Comparison of ENCODE assay signal across 9 cellular contexts in genomic region chr13:97225533-97225932, GRCh38. TPM values are rescaled to one million over a fixed set of nuclear protein-coding genes. Genes with fewer than 3 reads are reported as not detected.
DNase-seq lines count a peak whose midpoint lies in the region; ATAC-seq, FAIRE-seq and TF ChIP-seq lines count a peak whose summit lies in the region.
"Had no signal": no experiment of that assay in that cellular context is flagged by ENCODE, and none has a peak within 500 bp of the region (broad histone marks: within the 10 kb centered on the region; RNA-seq: fewer than 3 reads in every experiment).

No MANE protein-coding gene starts in this region.

- no peaks in the 10 kb centered on the region for H3K27me3 ChIP-seq in GM12878 (replicated peaks in 1 of 2; ENCODE audit: control insufficient read depth in 2 of 2, insufficient read depth in 2 of 2, low read length in 1 of 2)
- H3K27me3 ChIP-seq in lung (ENCODE audit: control insufficient read depth, insufficient read depth): no peaks in the 10 kb centered on the region
- H3K27me3 ChIP-seq in thymus (ENCODE audit: control insufficient read depth, insufficient read depth): no peaks in the 10 kb centered on the region

- CTCF ChIA-PET in GM12878 (lab: Yijun Ruan, JAX): interaction anchor here (0.6 to 6.1 kb wide), 8 partner anchors 13 to 206 kb away, joined by 3 to 62 read pairs (median 4); no protein-coding TSS in a partner anchor

- H4K20me1 ChIP-seq in GM12878 (ENCODE audit: control insufficient read depth, insufficient read depth): no peaks in the 10 kb centered on the region

- DNase-seq in activated CD8-positive, alpha-beta memory T cell treated with anti-CD3 and anti-CD28 coated beads, Interleukin-2, amount 50 U/mL, for 48 hours: peak; percentile 60
- DNase-seq in activated CD8-positive, alpha-beta memory T cell treated with anti-CD3 and anti-CD28 coated beads, Interleukin-2, amount 50 U/mL, for 4 hours: no peak
- DNase-seq in GM12878 (ENCODE audit: low read depth, low spot score) (no peak), lung (ENCODE audit: low spot score) (no peak), hippocampal formation (lab: John Stamatoyannopoulos, UW) (no peak)
- no peak for DNase-seq in activated CD4-positive, alpha-beta T cell treated with anti-CD3 and anti-CD28 coated beads, Interleukin-2, amount 50 U/mL, for 4 hours
- DNase-seq: stimulated activated CD4-positive, alpha-beta T cell treated with anti-CD3 and anti-CD28 coated beads, Interleukin-12 subunit alpha, Interleukin-12 subunit beta, amount 100 ng/mL, for 4 hours had no signal

- TF ChIP-seq POLR2A in GM12878 (IDR thresholded peaks at IDR 0.05; ENCODE audit: low read depth, low read length): no peak

- TF ChIP-seq CTCF in GM12878 (IDR thresholded peaks at IDR 0.05 in 2 of 3, conservative IDR thresholded peaks at IDR 0.05 in 1 of 3; ENCODE audit: control insufficient read depth in 2 of 3, extremely low read depth in 1 of 3, insufficient read depth in 1 of 3, low read depth in 3 of 3, low read length in 3 of 3) (no peak), lung (IDR thresholded peaks at IDR 0.05; ENCODE audit: control extremely low read depth, extremely low read depth) (no peak)

- H2AFZ ChIP-seq in GM12878 (ENCODE audit: control insufficient read depth, low read depth, low read length): peak overlapping the region; percentile 41; the same call in 1 of the 2 replicates

- H3K9ac ChIP-seq in GM12878 (ENCODE audit: control insufficient read depth, insufficient read depth, low read length): peak overlapping the region; percentile 28; the same call in 1 of the 2 replicates

- POLR2A ChIA-PET in GM12878 (lab: Charles Lee): interaction anchor here (0.6 to 4.7 kb wide), 8 partner anchors 10 to 222 kb away, joined by 3 to 37 read pairs (median 3); partner anchors contain the start of gene RAP2A

- in situ Hi-C loops in GM12878 (cut with MboI): no loop called here

- ATAC-seq in GM12878 (peak; percentile 27), lung (ENCODE audit: insufficient read depth, low FRiP score) (no peak), GM18870 (IDR thresholded peaks at IDR 0.05; ENCODE audit: unreplicated experiment) (no peak)

- H3K9me3 ChIP-seq in GM12878 (replicated peaks; ENCODE audit: control insufficient read depth, insufficient read depth, low read length) (no peaks in the 10 kb centered on the region), lung (ENCODE audit: control insufficient read depth in 2 of 2, insufficient read depth in 1 of 2, low read length in 1 of 2) (no peaks in the 10 kb centered on the region), thymus (ENCODE audit: control insufficient read depth) (no peaks in the 10 kb centered on the region)

- no peak for FAIRE-seq in GM12878 (lab: Jason Lieb, UNC)

- peak overlapping the region; percentile 70; the same call in 1 of the 2 replicates for H3K4me3 ChIP-seq in GM12878
- H3K4me3 ChIP-seq in lung: peak overlapping the region; percentile 32
- H3K4me3 ChIP-seq in thymus (ENCODE audit: low read length): peak overlapping the region; percentile 11

- WGBS in GM12878 (ENCODE audit: insufficient coverage, insufficient replicate concordance, low lambda C conversion rate, missing lambda C conversion rate): 100% methylated on average over 4 of the region's 4 CpGs
- WGBS in lung, 2 donors: 37 to 47% methylated on average over 4 of the region's 4 CpGs
- WGBS in thymus: 65% methylated on average over 4 of the region's 4 CpGs

- BruUV-seq in GM12878 (replicated peaks; lab: Mats Ljungman, UMichigan): no TSS peak

- peak overlapping the region; percentile 96 for H3K4me2 ChIP-seq in GM12878 (ENCODE audit: control insufficient read depth, insufficient read depth)

- no peaks in the 10 kb centered on the region for H3K36me3 ChIP-seq in GM12878 (ENCODE audit: control insufficient read depth in 2 of 2, insufficient read depth in 2 of 2, low read length in 1 of 2)
- no peaks in the 10 kb centered on the region for H3K36me3 ChIP-seq in lung (ENCODE audit: control insufficient read depth in 2 of 2, insufficient read depth in 2 of 2, low read length in 2 of 2)
- no peaks in the 10 kb centered on the region for H3K36me3 ChIP-seq in thymus (ENCODE audit: control insufficient read depth, insufficient read depth)

- no peak for TF ChIP-seq RAD21 in GM12878 (IDR thresholded peaks at IDR 0.05; ENCODE audit: insufficient read depth, low read depth, low read length)

- peaks cover 12% of the 10 kb centered on the region; the same call in 1 of the 2 replicates for H3K4me1 ChIP-seq in GM12878 (ENCODE audit: control insufficient read depth, insufficient read depth, low read length)
- peaks cover 18 to 45% of the 10 kb centered on the region in 2 donors for H3K4me1 ChIP-seq in lung (ENCODE audit: control insufficient read depth in 2 of 2, insufficient read depth in 2 of 2, low read length in 2 of 2)
- peaks cover 22% of the 10 kb centered on the region for H3K4me1 ChIP-seq in thymus (ENCODE audit: control insufficient read depth, insufficient read depth, low read length)

- intact Hi-C loops in GM12878 (cut with micrococcal nuclease; ENCODE audit: unreplicated experiment): loop anchor here (2.0 kb wide), 1 partner anchor 119 kb away; no protein-coding TSS in a partner anchor

- SMC1A ChIA-PET in GM12878 (lab: Charles Lee; ENCODE audit: uncharacterized antibody, unreplicated experiment): interaction anchor here (0.6 to 4.5 kb wide), 14 partner anchors 10 to 234 kb away, joined by 3 to 29 read pairs (median 12); partner anchors contain the start of gene RAP2A

- TF ChIP-seq EP300 in GM12878 (IDR thresholded peaks at IDR 0.05; ENCODE audit: borderline replicate concordance in 1 of 2, control insufficient read depth in 1 of 2, low read depth in 2 of 2, low read length in 2 of 2): no peak

- RAD21 ChIA-PET in GM12878 (lab: Charles Lee; ENCODE audit: unreplicated experiment): interaction anchor here (0.7 to 4.4 kb wide), 6 partner anchors 14 to 208 kb away, joined by 3 to 18 read pairs (median 4); partner anchors contain the start of gene RAP2A

- peaks cover 51% of the 10 kb centered on the region for H3K79me2 ChIP-seq in GM12878 (ENCODE audit: control insufficient read depth, insufficient read depth, low read length)

- H3K27ac ChIP-seq in GM12878 (ENCODE audit: control insufficient read depth, insufficient read depth) (peak overlapping the region; percentile 65), lung (ENCODE audit: low read depth in 1 of 2, low read length in 1 of 2) (peak overlapping the region; percentile 75 to 86), thymus (ENCODE audit: low read depth) (peak overlapping the region; percentile 78)

TF ChIP-seq in GM12878, 131 proteins besides CTCF, POLR2A, EP300 and RAD21 (continues in another document):
- TF ChIP-seq ZSCAN29 (IDR thresholded peaks at IDR 0.05) (no peak), MXI1 (IDR thresholded peaks at IDR 0.05; ENCODE audit: low read depth, low read length) (no peak), JUND (IDR thresholded peaks at IDR 0.05; ENCODE audit: low read depth, low read length) (no peak), CBX5 (IDR thresholded peaks at IDR 0.05; ENCODE audit: low read depth) (no peak), SKIL (IDR thresholded peaks at IDR 0.05; ENCODE audit: low read depth, poor library complexity, severe bottlenecking) (no peak), BCL11A (IDR thresholded peaks at IDR 0.05; ENCODE audit: low read depth, low read length) (no peak), MAX (IDR thresholded peaks at IDR 0.05; ENCODE audit: low read depth, low read length) (no peak), MEF2B (IDR thresholded peaks at IDR 0.05; ENCODE audit: partially characterized antibody, poor library complexity, severe bottlenecking) (no peak)

RNA-seq across cellular contexts. Expression of gene MBNL2, which starts 3.4 kb away (rescaled TPM):
- 32.9 and 34.6 TPM in 2 replicates for total RNA-seq in GM12878 (2013; cell fraction: nucleolus; rRNA removed)
- total RNA-seq in GM12878 (2014; rRNA removed): 7.0 TPM in 2 replicates
- 6.3 and 7.7 TPM in 2 replicates for total RNA-seq in GM12878 (2014; rRNA removed; fragmentation: Illumina TruSeq; extraction: Trizol)
- 6.6 and 7.6 TPM in 2 replicates for total RNA-seq in GM12878 (2021)
- 2.8 TPM for polyA plus RNA-seq in GM12878 (2011; ENCODE audit: low read depth)
- 6.4 and 7.6 TPM in 2 replicates for polyA plus RNA-seq in GM12878 (2011; rRNA removed)
- 4.7 and 7.0 TPM in 2 replicates for polyA plus RNA-seq in GM12878 (2011; cell fraction: cytosol; rRNA removed)
- polyA plus RNA-seq in GM12878 (2011; cell fraction: nucleus; rRNA removed): 5.3 and 5.7 TPM in 2 replicates
- 5.3 TPM in 2 replicates for polyA plus RNA-seq in GM12878 (2012)
- polyA plus RNA-seq in GM12878 (2014; fragmentation: Illumina TruSeq; extraction: Trizol): 5.0 and 5.6 TPM in 2 replicates
- 1 to 10 TPM; 1.6 to 2.1 TPM for polyA plus RNA-seq in GM12878 (2014; fragmentation: Nextera tagmentation; extraction: Ambion mirVana)
- polyA plus RNA-seq in GM12878 (2014; rRNA removed): 1.7 and 2.9 TPM in 2 replicates
- 1 to 10 TPM; 9.6 to 9.7 TPM for polyA plus RNA-seq in GM12878 (2016; fragmentation: Nextera tagmentation; extraction: Ambion mirVana)
- polyA minus RNA-seq in GM12878 (2011; rRNA and poly(A)+ RNA removed): 19.7 and 30.4 TPM in 2 replicates
- 6.4 and 10.2 TPM in 2 replicates for polyA minus RNA-seq in GM12878 (2011; cell fraction: cytosol; rRNA and poly(A)+ RNA removed)
- polyA minus RNA-seq in GM12878 (2011; cell fraction: nucleus; rRNA and poly(A)+ RNA removed): 7.4 and 10.0 TPM in 2 replicates
- 100 to 1,000 TPM in 1 of 2 donors, 10 to 100 TPM in 1; 59.3 to 108 TPM for total RNA-seq in lung
- 10 to 100 TPM; 13.3 to 19.3 TPM for polyA plus RNA-seq in lung
- 22.7 TPM for polyA plus RNA-seq in thymus

Comparison
In these comparisons a context has a peak if more than half of its experiments do, and no peak if none do; other contexts are left out.
1. H3K4me3 ChIP-seq: peak in every context shown above with its lines; median percentile 70 in GM12878; 32 in lung; 11 in thymus.